In genomic region chr2:111323384-111323783, GRCh38 we compare ENCODE assay signal across 6 cellular contexts.
DNase-seq lines count a peak whose midpoint lies in the region; ATAC-seq and TF ChIP-seq lines count a peak whose summit lies in the region.
"Not testable (repeated sequence)": the region's sequence is repeated elsewhere in the genome, so short reads cannot be mapped to it uniquely, and the experiment has no call there.

No MANE protein-coding gene starts in this region.

- not testable (repeated sequence) for H3K23ac ChIP-seq in H9 (ENCODE audit: insufficient read length, low read depth, low read length)

- H3K9me3 ChIP-seq in H9 (ENCODE audit: control insufficient read depth, low read depth, low read length); Karpas-422 (ENCODE audit: low read length); PC-3 (ENCODE audit: low read length); endodermal cell (ENCODE audit: control insufficient read depth, low read length): not testable (repeated sequence)

- H3K9me3 Mint-ChIP-seq in H9, endodermal cell: not testable (repeated sequence)

- not testable (repeated sequence) for H2BK20ac ChIP-seq in H9 (ENCODE audit: low read depth, low read length, poor library complexity, severe bottlenecking)

- ATAC-seq in PC-3: not testable (repeated sequence)

- not testable (repeated sequence) for H3K4me2 ChIP-seq in H9 (ENCODE audit: insufficient read depth, insufficient read length, low read length); Karpas-422 (ENCODE audit: low read depth, low read length, poor library complexity, severe bottlenecking); PC-3 (ENCODE audit: low read length)

- not testable (repeated sequence) for H3K79me2 ChIP-seq in H9 (ENCODE audit: insufficient read depth, low read length); Karpas-422 (ENCODE audit: low read length); PC-3 (ENCODE audit: low read length)

- not testable (repeated sequence) for H3K4me3 Mint-ChIP-seq in H9, endodermal cell

- not testable (repeated sequence) for H4K8ac ChIP-seq in H9 (replicated peaks; ENCODE audit: insufficient read length, low read depth, low read length)

- H3K9ac ChIP-seq in H9 (ENCODE audit: extremely low read depth, insufficient read length, low read length); Karpas-422 (ENCODE audit: low read length); PC-3 (ENCODE audit: low read length); endodermal cell (ENCODE audit: extremely low read depth, low read length, poor library complexity, severe bottlenecking): not testable (repeated sequence)

- not testable (repeated sequence) for H3K27ac ChIP-seq in H9 (ENCODE audit: insufficient read length, low read depth, low read length); Karpas-422 (ENCODE audit: low read length); PC-3 (ENCODE audit: low read length); coronary artery; endodermal cell (ENCODE audit: low read depth, low read length)

- H3K4me3 ChIP-seq in Karpas-422 (ENCODE audit: low read length); PC-3 (ENCODE audit: low read length); coronary artery; endodermal cell (ENCODE audit: low read length): not testable (repeated sequence)

- DNase-seq in H9: peak; percentile 2
- DNase-seq in Karpas-422: peak; percentile 15
- peak; percentile 0 for DNase-seq in PC-3
- peak; percentile 11 for DNase-seq in coronary artery (ENCODE audit: low spot score)
- peak; percentile 20 for DNase-seq in endodermal cell
- DNase-seq in islet precursor cell: peak; percentile 27

- H2AK5ac ChIP-seq in H9 (ENCODE audit: insufficient read length, low read length): not testable (repeated sequence)

- not testable (repeated sequence) for H3F3A ChIP-seq in PC-3 (ENCODE audit: low read length, unreplicated experiment)

- not testable (repeated sequence) for H3K36me3 Mint-ChIP-seq in H9 (ENCODE audit: insufficient read depth in 1 of 3, low read depth in 3 of 3); endodermal cell (ENCODE audit: low read depth)

- H3K23me2 ChIP-seq in H9 (ENCODE audit: insufficient read length, low read depth, low read length, poor library complexity, severe bottlenecking): not testable (repeated sequence)

- H3T11ph ChIP-seq in H9 (ENCODE audit: low read length): not testable (repeated sequence)

- not testable (repeated sequence) for H4K5ac ChIP-seq in H9 (ENCODE audit: insufficient read length, low read depth, low read length)

- not testable (repeated sequence) for H2AFZ ChIP-seq in H9 (ENCODE audit: low read length); Karpas-422 (ENCODE audit: low read length); PC-3 (ENCODE audit: low read length)

- not testable (repeated sequence) for H3K36me3 ChIP-seq in Karpas-422 (ENCODE audit: insufficient read depth, low read length); PC-3 (ENCODE audit: low read depth, low read length); endodermal cell (ENCODE audit: control insufficient read depth, insufficient read depth, low read length)

- not testable (repeated sequence) for BruUV-seq in PC-3 (replicated peaks; lab: Mats Ljungman, UMichigan)

- H2BK15ac ChIP-seq in H9 (ENCODE audit: low read depth, low read length): not testable (repeated sequence)

- not testable (repeated sequence) for H3K4ac ChIP-seq in H9 (ENCODE audit: low read depth, low read length)

- CTCF ChIA-PET in PC-3 (lab: Charles Lee): not testable (repeated sequence)

- H2BK12ac ChIP-seq in H9 (ENCODE audit: insufficient read length, low read depth, low read length): not testable (repeated sequence)

- H3K4me1 ChIP-seq in H9 (ENCODE audit: insufficient read depth, low read length); Karpas-422 (ENCODE audit: low read length); PC-3 (ENCODE audit: insufficient read depth, low read length); endodermal cell (ENCODE audit: control insufficient read depth, insufficient read depth, low read length): not testable (repeated sequence)

- H3K27ac Mint-ChIP-seq in H9, endodermal cell: not testable (repeated sequence)

- not testable (repeated sequence) for H3K14ac ChIP-seq in H9 (ENCODE audit: insufficient read depth, low read length)

- POLR2A ChIA-PET in PC-3 (lab: Charles Lee; ENCODE audit: unreplicated experiment): not testable (repeated sequence)

- H3K56ac ChIP-seq in H9 (ENCODE audit: insufficient read length, low read depth, low read length): not testable (repeated sequence)

- intact Hi-C loops in PC-3 (cut with micrococcal nuclease): not testable (repeated sequence)

- not testable (repeated sequence) for H3K79me1 ChIP-seq in H9 (ENCODE audit: insufficient read depth, low read depth, low read length, poor library complexity, severe bottlenecking)

- H2BK5ac ChIP-seq in H9 (ENCODE audit: insufficient read length, low read length): not testable (repeated sequence)

- not testable (repeated sequence) for H2BK120ac ChIP-seq in H9 (ENCODE audit: low read depth, low read length, poor library complexity, severe bottlenecking)

- H3K9me2 ChIP-seq in Karpas-422 (replicated peaks; ENCODE audit: insufficient read depth, low read length); PC-3 (replicated peaks; ENCODE audit: low read length): not testable (repeated sequence)

- not testable (repeated sequence) for H3K27me3 Mint-ChIP-seq in H9 (ENCODE audit: low read depth); endodermal cell (ENCODE audit: insufficient read depth)

- no CpG with 5 or more reads among the region's 5 CpGs for WGBS in H9 (ENCODE audit: extremely low coverage, insufficient read length, low lambda C conversion rate)
- no CpG with 5 or more reads among the region's 5 CpGs for WGBS in endodermal cell (ENCODE audit: insufficient coverage in 1 of 2, insufficient read length in 1 of 2), 2 experiments

- not testable (repeated sequence) for H3K18ac ChIP-seq in H9 (ENCODE audit: insufficient read length, low read depth, low read length)

- TF ChIP-seq CTCF in H9 (conservative IDR thresholded peaks at IDR 0.05); PC-3 (conservative IDR thresholded peaks at IDR 0.05; ENCODE audit: low read depth, low read length); coronary artery (IDR thresholded peaks at IDR 0.05); endodermal cell (conservative IDR thresholded peaks at IDR 0.05): not testable (repeated sequence)

- not testable (repeated sequence) for H4K91ac ChIP-seq in H9 (ENCODE audit: insufficient read length, low read depth, low read length)

- H4K20me1 ChIP-seq in H9 (ENCODE audit: control insufficient read depth, insufficient read depth, insufficient read length); Karpas-422 (ENCODE audit: insufficient read depth, low read depth, low read length); PC-3 (ENCODE audit: low read length): not testable (repeated sequence)

- H3K4me1 Mint-ChIP-seq in H9, endodermal cell: not testable (repeated sequence)

- H3K27me3 ChIP-seq in H9 (ENCODE audit: insufficient read depth, low read length); Karpas-422 (ENCODE audit: low read length); PC-3 (ENCODE audit: low read length); endodermal cell (ENCODE audit: control insufficient read depth, insufficient read depth, low read length, poor library complexity, severe bottlenecking): not testable (repeated sequence)
